In the genomic region with DNA sequence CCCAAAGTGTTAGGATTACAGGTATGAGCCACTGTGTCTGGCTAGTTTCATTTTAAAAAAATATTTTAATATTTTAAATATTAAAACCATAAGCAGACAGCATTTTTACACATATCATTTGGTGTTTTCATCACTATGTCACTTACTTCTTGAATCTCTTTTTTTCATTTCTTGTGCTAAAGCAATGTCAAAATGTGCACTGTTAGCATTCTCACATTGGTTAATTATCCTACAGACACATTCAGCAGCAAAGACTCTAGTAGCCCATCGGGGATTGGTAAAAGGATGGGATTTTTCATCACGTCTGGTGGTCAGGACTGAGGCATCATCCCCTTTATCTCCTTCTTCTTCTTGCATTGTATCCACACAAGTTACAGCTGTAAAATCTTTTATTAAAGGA, we compare ENCODE assay signal across 30 cellular contexts.
"Had no signal": no experiment of that assay in that cellular context is flagged by ENCODE, and none has a peak within 500 bp of the region (broad histone marks: within the 10 kb centered on the region; RNA-seq: fewer than 3 reads in every experiment).

No MANE protein-coding gene starts in this region.

- H3K4me2 ChIP-seq: smooth muscle cell had no signal

- H3K9me3 ChIP-seq: neutrophil, ovary, psoas muscle, spleen, suprapubic skin, testis, tibial artery, transverse colon, upper lobe of right lung, uterus had no signal

- H3K79me2 ChIP-seq: parathyroid adenoma had no signal

- H3K27me3 ChIP-seq: neutrophil, ovary, spleen, suprapubic skin, testis, tibial artery, transverse colon, upper lobe of right lung, uterus had no signal

- H3K27ac ChIP-seq: neutrophil, parathyroid adenoma, psoas muscle, skin epidermis, spleen, suprapubic skin, testis, tibial artery, transverse colon, upper lobe of right lung, uterus had no signal

- ATAC-seq: naive thymus-derived CD8-positive, alpha-beta T cell; natural killer cell treated with Interleukin-12 subunit alpha and Interleukin-12 subunit beta and Interleukin-15 and Interleukin-18, amount 100 ng/mL, for 72 hours; psoas muscle; right cardiac atrium; sciatic nerve; stimulated activated memory B cell treated with anti-CD40 and anti-IgM and Interleukin-4, amounts not matched to agents 10 μg/mL and 1 μg/mL and 100 μg/mL, for 72 hours; stimulated activated naive CD8-positive, alpha-beta T cell treated with anti-CD3 and anti-CD28 coated beads, Interleukin-15, amount 100 ng/mL, for 72 hours; stimulated activated naive CD8-positive, alpha-beta T cell treated with anti-CD3 and anti-CD28 coated beads, Interleukin-15, Interleukin-2, amounts not matched to agents 100 U/mL and 50 U/mL, for 24 hours; upper lobe of right lung had no signal

- H3K36me3 ChIP-seq: ovary, uterus had no signal

- H2AFZ ChIP-seq: parathyroid adenoma had no signal

- H3K4me3 ChIP-seq: ovary, psoas muscle, skin epidermis, smooth muscle cell, spleen, suprapubic skin, testis, tibial artery, transverse colon, upper lobe of right lung, uterus had no signal

- DNase-seq: naive thymus-derived CD8-positive, alpha-beta T cell; nephron progenitor cell; nucleus accumbens; ovary; posterior cingulate gyrus; psoas muscle; right cardiac atrium; spleen; stimulated activated CD4-positive, alpha-beta T cell treated with anti-CD3 and anti-CD28 coated beads, Interleukin-12 subunit alpha, Interleukin-12 subunit beta, amount 100 ng/mL, for 4 hours; stimulated activated CD4-positive, alpha-beta T cell treated with anti-CD3 and anti-CD28 coated beads, Interleukin-1b, Interleukin-23, amount 100 ng/mL, for 48 hours; stimulated activated CD4-positive, alpha-beta T cell treated with anti-CD3 and anti-CD28 coated beads, Interleukin-4, amount 100 ng/mL, for 1 hour; stimulated activated CD4-positive, alpha-beta T cell treated with anti-CD3 and anti-CD28 coated beads, Interleukin-4, amount 100 ng/mL, for 4 hours; stimulated activated CD8-positive, alpha-beta memory T cell treated with anti-CD3 and anti-CD28 coated beads, Interleukin-4, amount 100 ng/mL, for 48 hours; stimulated activated naive CD4-positive, alpha-beta T cell; stimulated activated naive CD8-positive, alpha-beta T cell treated with anti-CD3 and anti-CD28 coated beads, Interleukin-15, amount 100 ng/mL, for 72 hours; stimulated activated naive CD8-positive, alpha-beta T cell treated with anti-CD3 and anti-CD28 coated beads, Interleukin-15, Interleukin-2, amounts not matched to agents 100 U/mL and 50 U/mL, for 24 hours; substantia nigra; testis; tibial artery; transverse colon; upper lobe of right lung; uterus had no signal

- H3K4me1 ChIP-seq: parathyroid adenoma, spleen, suprapubic skin, transverse colon, upper lobe of right lung, uterus had no signal
